Comparison of ENCODE assay signal across 18 cellular contexts in genomic region chr11:40384991-40385390, GRCh38.
DNase-seq lines count a peak whose midpoint lies in the region; TF ChIP-seq lines count a peak whose summit lies in the region.
"Had no signal": no experiment of that assay in that cellular context is flagged by ENCODE, and none has a peak within 500 bp of the region (broad histone marks: within the 10 kb centered on the region; RNA-seq: fewer than 3 reads in every experiment).

No MANE protein-coding gene starts in this region.

- peaks cover 4% of the 10 kb centered on the region for H3F3A ChIP-seq in SK-N-SH (replicated peaks; ENCODE audit: insufficient read depth)

- no peaks in the 10 kb centered on the region for H4K20me1 ChIP-seq in SK-N-SH (ENCODE audit: insufficient read depth)

- H3K27me3 ChIP-seq in SK-N-SH (ENCODE audit: insufficient read depth) = no peaks in the 10 kb centered on the region
- H3K27me3 ChIP-seq: colonic mucosa, Peyer's patch, SJSA1 had no signal

- H3K27ac ChIP-seq in SK-N-SH (ENCODE audit: low read depth in 2 of 2, low read length in 1 of 2) = peak overlapping the region in 1 of 2 experiments; percentile 84; a peak in 2 of 4 replicates
- H3K27ac ChIP-seq: colonic mucosa, Peyer's patch, SJSA1, VCaP had no signal

- H3K4me3 ChIP-seq in SK-N-SH (ENCODE audit: low read depth in 2 of 2, low read length in 1 of 2) (no peak overlapping the region), fibroblast of mammary gland (ENCODE audit: control insufficient read depth, low read depth, low read length) (no peak overlapping the region)
- H3K4me3 ChIP-seq: colonic mucosa, Peyer's patch, SJSA1 had no signal

- POLR2A ChIA-PET in SK-N-SH (lab: Yijun Ruan, JAX) = no interaction called here
- POLR2A ChIA-PET in HEK293T (lab: Yijun Ruan, JAX) = no interaction called here

- 41% methylated on average over 1 of the region's 1 CpG for WGBS in SK-N-SH (ENCODE audit: low lambda C conversion rate)

- no peak overlapping the region for H3K4me2 ChIP-seq in SK-N-SH

- H3K9me2 ChIP-seq in SK-N-SH = no peaks in the 10 kb centered on the region

- no peaks in the 10 kb centered on the region for H3K79me2 ChIP-seq in SK-N-SH (ENCODE audit: insufficient read depth)

- TF ChIP-seq CTCF in SK-N-SH (IDR thresholded peaks at IDR 0.05) (no peak), fibroblast of mammary gland (conservative IDR thresholded peaks at IDR 0.05; ENCODE audit: control insufficient read depth, insufficient read depth, low read depth, low read length) (no peak)

- 0 out of 2 replicates have a peak overlapping the region, but pooled peaks have one; percentile 7 for H2AFZ ChIP-seq in SK-N-SH (ENCODE audit: low read depth)

- H3K9me3 ChIP-seq in SK-N-SH = no peaks in the 10 kb centered on the region
- H3K9me3 ChIP-seq: colonic mucosa, Peyer's patch, SJSA1 had no signal

- H3K36me3 ChIP-seq in SK-N-SH (replicated peaks in 1 of 2; ENCODE audit: control insufficient read depth in 1 of 2, insufficient read depth in 2 of 2, low read length in 1 of 2) = no peaks in the 10 kb centered on the region
- H3K36me3 ChIP-seq: colonic mucosa, Peyer's patch, SJSA1 had no signal

- CTCF ChIA-PET in SK-N-SH (lab: Yijun Ruan, JAX) = no interaction called here
- CTCF ChIA-PET in HEK293T (lab: Yijun Ruan, JAX) = no interaction called here

- TF ChIP-seq EP300 in SK-N-SH (IDR thresholded peaks at IDR 0.05; ENCODE audit: borderline replicate concordance in 1 of 2, low read depth in 1 of 2, low read length in 1 of 2) = no peak

- no peak for TF ChIP-seq RAD21 in SK-N-SH (IDR thresholded peaks at IDR 0.05; ENCODE audit: low read length)

- no peaks in the 10 kb centered on the region for H3K4me1 ChIP-seq in SK-N-SH (ENCODE audit: control insufficient read depth in 1 of 2, insufficient read depth in 2 of 2, low read depth in 1 of 2, low read length in 1 of 2)
- H3K4me1 ChIP-seq: colonic mucosa, Peyer's patch had no signal

- DNase-seq in EL (peak; percentile 46), SK-N-SH (no peak), fibroblast of mammary gland (ENCODE audit: low read depth) (peak; percentile 85), stromal cell of bone marrow (ENCODE audit: low read depth) (peak; percentile 39), activated T-cell treated with anti-CD3 and anti-CD28 coated beads for 4 hours (no peak), NCI-H2196 (lab: John Stamatoyannopoulos, UW; ENCODE audit: unreplicated experiment) (no peak), HEK293T (ENCODE audit: extremely low spot score) (no peak)
- DNase-seq: activated CD4-positive, alpha-beta T cell treated with anti-CD3 and anti-CD28 coated beads, Interleukin-2, amount 50 U/mL, for 1 hour; activated CD8-positive, alpha-beta memory T cell treated with anti-CD3 and anti-CD28 coated beads, Interleukin-2, amount 50 U/mL, for 4 hours; colonic mucosa; DMS53; endodermal cell; NCI-H510A; NK-92 treated with Interleukin-12 subunit alpha and Interleukin-12 subunit beta, amount 100 ng/mL, for 24 hours; Peyer's patch; T-helper 17 cell had no signal

- H3K9ac ChIP-seq in SK-N-SH = no peak overlapping the region

TF ChIP-seq in SK-N-SH, 30 proteins besides CTCF, POLR2A, EP300 and RAD21:
- TF ChIP-seq TCF12 (IDR thresholded peaks at IDR 0.05) (peak; percentile 81), RXRA (IDR thresholded peaks at IDR 0.05; ENCODE audit: borderline replicate concordance, low read depth) (no peak), POLR2AphosphoS5 (IDR thresholded peaks at IDR 0.05; ENCODE audit: low read depth, low read length) (no peak), MAX (IDR thresholded peaks at IDR 0.05; ENCODE audit: low read depth) (peak; percentile 70), FOSL2 (IDR thresholded peaks at IDR 0.05; ENCODE audit: borderline replicate concordance, low read depth) (peak; percentile 43; the same call in 1 of the 2 replicates)
TF ChIP-seq in SK-N-SH: peak in this region for 3.

TF ChIP-seq in HEK293T, 16 proteins besides CTCF, POLR2A, EP300 and RAD21:
- no peak for TF ChIP-seq TARDBP (IDR thresholded peaks at IDR 0.05)
TF ChIP-seq in HEK293T: peak in this region for 0.

Comparison
In these comparisons a context has a peak if more than half of its experiments do, and no peak if none do; other contexts are left out.
1. DNase-seq: peak in EL (single experiment), fibroblast of mammary gland (single experiment) and stromal cell of bone marrow (single experiment); none in SK-N-SH (single experiment), activated T-cell treated with anti-CD3 and anti-CD28 coated beads for 4 hours (single experiment), NCI-H2196 (single experiment) and HEK293T (single experiment).